In the genomic region with DNA sequence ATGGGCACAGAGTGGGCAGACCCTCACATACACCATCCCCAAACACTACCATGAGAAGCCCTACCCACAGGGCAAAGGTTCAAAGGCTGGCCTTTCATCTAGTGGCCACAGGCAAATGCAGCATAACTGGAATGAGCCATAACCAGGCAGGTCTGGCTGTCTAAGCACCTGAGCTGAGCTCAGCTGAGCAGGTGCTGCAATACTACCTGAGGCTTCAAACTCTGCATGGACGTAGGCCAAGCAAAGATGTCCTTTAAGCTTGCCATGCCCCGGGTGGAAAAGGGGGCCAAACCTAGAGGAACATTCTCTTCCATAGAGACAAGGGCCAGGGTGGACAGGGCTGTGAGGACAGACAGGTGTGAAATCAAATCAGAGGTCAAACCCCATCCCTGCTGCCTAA, we compare ENCODE assay signal across 1 cellular context.
TF ChIP-seq lines count a peak whose summit lies in the region.

No MANE protein-coding gene starts in this region.

TF ChIP-seq in WTC11, 78 proteins besides CTCF, POLR2A, EP300 and RAD21 (continued from another document):
- TF ChIP-seq, protein P1, sequence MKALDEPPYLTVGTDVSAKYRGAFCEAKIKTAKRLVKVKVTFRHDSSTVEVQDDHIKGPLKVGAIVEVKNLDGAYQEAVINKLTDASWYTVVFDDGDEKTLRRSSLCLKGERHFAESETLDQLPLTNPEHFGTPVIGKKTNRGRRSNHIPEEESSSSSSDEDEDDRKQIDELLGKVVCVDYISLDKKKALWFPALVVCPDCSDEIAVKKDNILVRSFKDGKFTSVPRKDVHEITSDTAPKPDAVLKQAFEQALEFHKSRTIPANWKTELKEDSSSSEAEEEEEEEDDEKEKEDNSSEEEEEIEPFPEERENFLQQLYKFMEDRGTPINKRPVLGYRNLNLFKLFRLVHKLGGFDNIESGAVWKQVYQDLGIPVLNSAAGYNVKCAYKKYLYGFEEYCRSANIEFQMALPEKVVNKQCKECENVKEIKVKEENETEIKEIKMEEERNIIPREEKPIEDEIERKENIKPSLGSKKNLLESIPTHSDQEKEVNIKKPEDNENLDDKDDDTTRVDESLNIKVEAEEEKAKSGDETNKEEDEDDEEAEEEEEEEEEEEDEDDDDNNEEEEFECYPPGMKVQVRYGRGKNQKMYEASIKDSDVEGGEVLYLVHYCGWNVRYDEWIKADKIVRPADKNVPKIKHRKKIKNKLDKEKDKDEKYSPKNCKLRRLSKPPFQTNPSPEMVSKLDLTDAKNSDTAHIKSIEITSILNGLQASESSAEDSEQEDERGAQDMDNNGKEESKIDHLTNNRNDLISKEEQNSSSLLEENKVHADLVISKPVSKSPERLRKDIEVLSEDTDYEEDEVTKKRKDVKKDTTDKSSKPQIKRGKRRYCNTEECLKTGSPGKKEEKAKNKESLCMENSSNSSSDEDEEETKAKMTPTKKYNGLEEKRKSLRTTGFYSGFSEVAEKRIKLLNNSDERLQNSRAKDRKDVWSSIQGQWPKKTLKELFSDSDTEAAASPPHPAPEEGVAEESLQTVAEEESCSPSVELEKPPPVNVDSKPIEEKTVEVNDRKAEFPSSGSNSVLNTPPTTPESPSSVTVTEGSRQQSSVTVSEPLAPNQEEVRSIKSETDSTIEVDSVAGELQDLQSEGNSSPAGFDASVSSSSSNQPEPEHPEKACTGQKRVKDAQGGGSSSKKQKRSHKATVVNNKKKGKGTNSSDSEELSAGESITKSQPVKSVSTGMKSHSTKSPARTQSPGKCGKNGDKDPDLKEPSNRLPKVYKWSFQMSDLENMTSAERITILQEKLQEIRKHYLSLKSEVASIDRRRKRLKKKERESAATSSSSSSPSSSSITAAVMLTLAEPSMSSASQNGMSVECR (CRISPR knock-in tag; IDR thresholded peaks at IDR 0.05; ENCODE audit: borderline replicate concordance): no peak
- TF ChIP-seq ZNF671 (CRISPR knock-in tag; IDR thresholded peaks at IDR 0.05) (no peak), EMX1 (CRISPR knock-in tag; IDR thresholded peaks at IDR 0.05) (no peak), NFATC4 (CRISPR knock-in tag; IDR thresholded peaks at IDR 0.05) (no peak), ZBTB21 (CRISPR knock-in tag; IDR thresholded peaks at IDR 0.05; ENCODE audit: borderline replicate concordance) (no peak), CBFB (CRISPR knock-in tag; IDR thresholded peaks at IDR 0.05; ENCODE audit: low read depth) (no peak), NFYB (CRISPR knock-in tag; conservative IDR thresholded peaks at IDR 0.05; ENCODE audit: low read depth) (no peak), TEAD1 (CRISPR knock-in tag; IDR thresholded peaks at IDR 0.05) (no peak), HMGA2 (CRISPR knock-in tag; IDR thresholded peaks at IDR 0.05) (no peak), CREM (CRISPR knock-in tag; IDR thresholded peaks at IDR 0.05) (no peak)
- TF ChIP-seq, protein P2, sequence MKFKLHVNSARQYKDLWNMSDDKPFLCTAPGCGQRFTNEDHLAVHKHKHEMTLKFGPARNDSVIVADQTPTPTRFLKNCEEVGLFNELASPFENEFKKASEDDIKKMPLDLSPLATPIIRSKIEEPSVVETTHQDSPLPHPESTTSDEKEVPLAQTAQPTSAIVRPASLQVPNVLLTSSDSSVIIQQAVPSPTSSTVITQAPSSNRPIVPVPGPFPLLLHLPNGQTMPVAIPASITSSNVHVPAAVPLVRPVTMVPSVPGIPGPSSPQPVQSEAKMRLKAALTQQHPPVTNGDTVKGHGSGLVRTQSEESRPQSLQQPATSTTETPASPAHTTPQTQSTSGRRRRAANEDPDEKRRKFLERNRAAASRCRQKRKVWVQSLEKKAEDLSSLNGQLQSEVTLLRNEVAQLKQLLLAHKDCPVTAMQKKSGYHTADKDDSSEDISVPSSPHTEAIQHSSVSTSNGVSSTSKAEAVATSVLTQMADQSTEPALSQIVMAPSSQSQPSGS (CRISPR knock-in tag; IDR thresholded peaks at IDR 0.05; ENCODE audit: borderline replicate concordance, low read depth): no peak
- TF ChIP-seq, protein P3, sequence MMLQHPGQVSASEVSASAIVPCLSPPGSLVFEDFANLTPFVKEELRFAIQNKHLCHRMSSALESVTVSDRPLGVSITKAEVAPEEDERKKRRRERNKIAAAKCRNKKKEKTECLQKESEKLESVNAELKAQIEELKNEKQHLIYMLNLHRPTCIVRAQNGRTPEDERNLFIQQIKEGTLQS (CRISPR knock-in tag; conservative IDR thresholded peaks at IDR 0.05): no peak
- TF ChIP-seq, protein P4, sequence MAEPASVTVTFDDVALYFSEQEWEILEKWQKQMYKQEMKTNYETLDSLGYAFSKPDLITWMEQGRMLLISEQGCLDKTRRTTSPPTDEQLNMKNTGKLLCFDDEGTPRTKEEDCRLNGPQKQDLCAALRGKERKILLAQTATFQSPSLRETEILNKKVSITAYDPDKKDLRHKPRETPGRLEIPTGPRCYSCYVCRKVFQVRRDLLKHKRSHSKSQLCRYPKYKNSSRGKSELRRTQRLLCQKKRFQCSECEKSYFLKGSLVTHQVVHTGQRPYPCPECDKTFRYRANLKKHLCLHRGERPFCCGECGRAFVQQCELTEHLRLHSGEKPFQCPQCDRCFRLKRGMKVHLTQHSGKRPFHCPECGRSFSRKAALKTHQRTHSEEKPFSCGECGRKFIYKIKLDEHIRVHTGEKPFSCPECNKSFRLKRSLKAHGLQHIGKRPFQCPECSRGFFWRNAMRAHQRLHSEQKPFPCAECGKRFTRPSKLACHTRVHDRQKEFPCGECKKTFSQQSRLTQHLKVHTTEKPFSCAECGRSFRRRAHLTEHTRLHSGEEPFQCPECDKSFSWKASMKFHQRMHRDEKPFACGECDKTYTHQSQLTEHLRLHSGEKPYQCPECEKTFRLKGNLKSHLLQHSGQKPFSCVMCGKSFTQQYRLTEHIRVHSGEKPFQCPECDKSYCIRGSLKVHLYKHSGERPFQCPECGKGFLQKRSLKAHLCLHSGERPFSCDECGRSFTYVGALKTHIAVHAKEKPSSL (CRISPR knock-in tag; conservative IDR thresholded peaks at IDR 0.05): no peak
- TF ChIP-seq, protein P5, sequence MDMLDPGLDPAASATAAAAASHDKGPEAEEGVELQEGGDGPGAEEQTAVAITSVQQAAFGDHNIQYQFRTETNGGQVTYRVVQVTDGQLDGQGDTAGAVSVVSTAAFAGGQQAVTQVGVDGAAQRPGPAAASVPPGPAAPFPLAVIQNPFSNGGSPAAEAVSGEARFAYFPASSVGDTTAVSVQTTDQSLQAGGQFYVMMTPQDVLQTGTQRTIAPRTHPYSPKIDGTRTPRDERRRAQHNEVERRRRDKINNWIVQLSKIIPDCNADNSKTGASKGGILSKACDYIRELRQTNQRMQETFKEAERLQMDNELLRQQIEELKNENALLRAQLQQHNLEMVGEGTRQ (CRISPR knock-in tag; IDR thresholded peaks at IDR 0.05): no peak
- TF ChIP-seq, protein P6, sequence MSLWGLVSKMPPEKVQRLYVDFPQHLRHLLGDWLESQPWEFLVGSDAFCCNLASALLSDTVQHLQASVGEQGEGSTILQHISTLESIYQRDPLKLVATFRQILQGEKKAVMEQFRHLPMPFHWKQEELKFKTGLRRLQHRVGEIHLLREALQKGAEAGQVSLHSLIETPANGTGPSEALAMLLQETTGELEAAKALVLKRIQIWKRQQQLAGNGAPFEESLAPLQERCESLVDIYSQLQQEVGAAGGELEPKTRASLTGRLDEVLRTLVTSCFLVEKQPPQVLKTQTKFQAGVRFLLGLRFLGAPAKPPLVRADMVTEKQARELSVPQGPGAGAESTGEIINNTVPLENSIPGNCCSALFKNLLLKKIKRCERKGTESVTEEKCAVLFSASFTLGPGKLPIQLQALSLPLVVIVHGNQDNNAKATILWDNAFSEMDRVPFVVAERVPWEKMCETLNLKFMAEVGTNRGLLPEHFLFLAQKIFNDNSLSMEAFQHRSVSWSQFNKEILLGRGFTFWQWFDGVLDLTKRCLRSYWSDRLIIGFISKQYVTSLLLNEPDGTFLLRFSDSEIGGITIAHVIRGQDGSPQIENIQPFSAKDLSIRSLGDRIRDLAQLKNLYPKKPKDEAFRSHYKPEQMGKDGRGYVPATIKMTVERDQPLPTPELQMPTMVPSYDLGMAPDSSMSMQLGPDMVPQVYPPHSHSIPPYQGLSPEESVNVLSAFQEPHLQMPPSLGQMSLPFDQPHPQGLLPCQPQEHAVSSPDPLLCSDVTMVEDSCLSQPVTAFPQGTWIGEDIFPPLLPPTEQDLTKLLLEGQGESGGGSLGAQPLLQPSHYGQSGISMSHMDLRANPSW (CRISPR knock-in tag; conservative IDR thresholded peaks at IDR 0.05; ENCODE audit: low read depth): no peak
TF ChIP-seq in WTC11: peak in this region for 0.
